20 cellular contexts compared by ENCODE assay signal in genomic region chr9:98603821-98604383, GRCh38.
A peak's percentile ranks its signal among the peaks of the same experiment; 100 is the strongest.
DNase-seq lines count a peak whose midpoint lies in the region; ATAC-seq and TF ChIP-seq lines count a peak whose summit lies in the region.
"Had no signal": no experiment of that assay in that cellular context is flagged by ENCODE, and none has a peak within 500 bp of the region (broad histone marks: within the 10 kb centered on the region; RNA-seq: fewer than 3 reads in every experiment).

No MANE protein-coding gene starts in this region.

- H3K9me3 Mint-ChIP-seq in MCF 10A (ENCODE audit: unreplicated experiment): no peaks in the 10 kb centered on the region
- H3K9me3 Mint-ChIP-seq: activated naive CD8-positive, alpha-beta T cell treated with anti-CD3 and anti-CD28 coated beads, Interleukin-2, amount 50 U/mL, for 24 hours; CD14-positive monocyte had no signal

- peaks cover 12% of the 10 kb centered on the region for H3K4me1 Mint-ChIP-seq in MCF 10A (ENCODE audit: insufficient read depth, unreplicated experiment)
- H3K4me1 Mint-ChIP-seq: activated naive CD8-positive, alpha-beta T cell treated with anti-CD3 and anti-CD28 coated beads, Interleukin-2, amount 50 U/mL, for 24 hours; CD14-positive monocyte had no signal

- H3K27ac ChIP-seq in breast epithelium (no peak overlapping the region), right cardiac atrium (ENCODE audit: low read length) (no peak overlapping the region)
- H3K27ac ChIP-seq: neutrophil, transverse colon, VCaP had no signal

- peaks cover 11% of the 10 kb centered on the region for H3K27me3 Mint-ChIP-seq in MCF 10A (ENCODE audit: insufficient read depth, unreplicated experiment)

- H3K4me1 ChIP-seq in breast epithelium: no peaks in the 10 kb centered on the region
- no peaks in the 10 kb centered on the region for H3K4me1 ChIP-seq in right cardiac atrium (ENCODE audit: control insufficient read depth, insufficient read depth, low read length)
- H3K4me1 ChIP-seq: transverse colon had no signal

- H3K36me3 ChIP-seq in breast epithelium (no peaks in the 10 kb centered on the region), H7 (replicated peaks; ENCODE audit: control insufficient read depth, insufficient read depth, low read length) (no peaks in the 10 kb centered on the region)
- H3K36me3 ChIP-seq: heart right ventricle, neutrophil, transverse colon had no signal

- H3K4me3 ChIP-seq in breast epithelium (no peak overlapping the region), right cardiac atrium (ENCODE audit: low read length) (no peak overlapping the region), H7 (ENCODE audit: insufficient read depth, low read depth, low read length) (no peak overlapping the region)
- H3K4me3 ChIP-seq: heart right ventricle, transverse colon had no signal

- no peak overlapping the region for H3K4me3 Mint-ChIP-seq in MCF 10A (ENCODE audit: unreplicated experiment)
- H3K4me3 Mint-ChIP-seq: activated CD8-positive, alpha-beta T cell treated with anti-CD3 and anti-CD28 coated beads, Interleukin-2, amount 10 ng/mL, durations not matched to agents 7 days and 5 days; activated naive CD8-positive, alpha-beta T cell treated with anti-CD3 and anti-CD28 coated beads, Interleukin-2, amount 50 U/mL, for 24 hours had no signal

- intact Hi-C loops in MCF 10A (cut with micrococcal nuclease): no loop called here
- intact Hi-C loops in breast epithelium (cut with DNase I; ENCODE audit: low total_unique reads): no loop called here
- intact Hi-C loops in right cardiac atrium (cut with DNase I): no loop called here

- TF ChIP-seq POLR2A in breast epithelium (IDR thresholded peaks at IDR 0.05): no peak

- POLR2A ChIA-PET in MCF 10A (lab: Yijun Ruan, JAX): no interaction called here

- no TSS peak for BruUV-seq in MCF 10A (replicated peaks; lab: Mats Ljungman, UMichigan)

- CTCF ChIA-PET in MCF 10A (lab: Yijun Ruan, JAX): no interaction called here

- no peaks in the 10 kb centered on the region for H3K36me3 Mint-ChIP-seq in MCF 10A (ENCODE audit: insufficient read depth, unreplicated experiment)
- H3K36me3 Mint-ChIP-seq: CD14-positive monocyte had no signal

- peak; percentile 42 for DNase-seq in MCF 10A (ENCODE audit: unreplicated experiment)
- no peak for DNase-seq in breast epithelium (ENCODE audit: low spot score in 2 of 2)
- DNase-seq in cerebellar cortex (ENCODE audit: low spot score): peak; percentile 71
- DNase-seq in right cardiac atrium: no peak
- DNase-seq in amniotic stem cell (lab: John Stamatoyannopoulos, UW): no peak
- no peak for DNase-seq in NCI-H2081 treated with DMSO at 0.1 percent for 48 hours (lab: John Stamatoyannopoulos, UW)
- no peak for DNase-seq in H7
- DNase-seq: activated CD8-positive, alpha-beta T cell treated with anti-CD3 and anti-CD28 coated beads, Interleukin-2, amount 10 ng/mL, durations not matched to agents 7 days and 5 days; activated naive CD8-positive, alpha-beta T cell treated with anti-CD3 and anti-CD28 coated beads, Interleukin-2, amount 50 U/mL, for 24 hours; heart right ventricle; kidney; NCI-H2081; NCI-H82; stimulated activated CD4-positive, alpha-beta T cell treated with anti-CD3 and anti-CD28 coated beads, Interleukin-4, amount 100 ng/mL, for 4 hours; transverse colon had no signal

- TF ChIP-seq CTCF in MCF 10A (IDR thresholded peaks at IDR 0.05; ENCODE audit: unreplicated experiment): no peak
- TF ChIP-seq CTCF in breast epithelium (IDR thresholded peaks at IDR 0.05): no peak

- 67% methylated on average over 13 of the region's 13 CpGs for WGBS in right cardiac atrium

- ATAC-seq in right cardiac atrium: peak; percentile 50 to 54
- ATAC-seq in HG02885 (IDR thresholded peaks at IDR 0.05; ENCODE audit: poor library complexity, unreplicated experiment): no peak
- ATAC-seq: activated CD8-positive, alpha-beta T cell treated with anti-CD3 and anti-CD28 coated beads, Interleukin-2, amount 10 ng/mL, durations not matched to agents 7 days and 5 days; activated naive CD8-positive, alpha-beta T cell treated with anti-CD3 and anti-CD28 coated beads, Interleukin-2, amount 50 U/mL, for 24 hours; HepG2 had no signal

- H3K27me3 ChIP-seq in breast epithelium (no peaks in the 10 kb centered on the region), right cardiac atrium (ENCODE audit: control insufficient read depth, insufficient read depth) (no peaks in the 10 kb centered on the region), H7 (ENCODE audit: control insufficient read depth, insufficient read depth, low read length) (no peaks in the 10 kb centered on the region)
- H3K27me3 ChIP-seq: transverse colon had no signal

- H3K27ac Mint-ChIP-seq in MCF 10A (ENCODE audit: low read depth, unreplicated experiment): no peak overlapping the region
- H3K27ac Mint-ChIP-seq: activated CD8-positive, alpha-beta T cell treated with anti-CD3 and anti-CD28 coated beads, Interleukin-2, amount 10 ng/mL, durations not matched to agents 7 days and 5 days; activated naive CD8-positive, alpha-beta T cell treated with anti-CD3 and anti-CD28 coated beads, Interleukin-2, amount 50 U/mL, for 24 hours; CD14-positive monocyte had no signal

- H3K9me3 ChIP-seq in breast epithelium: no peaks in the 10 kb centered on the region
- H3K9me3 ChIP-seq in right cardiac atrium (ENCODE audit: control insufficient read depth, low read length): no peaks in the 10 kb centered on the region
- H3K9me3 ChIP-seq: heart right ventricle, neutrophil, transverse colon had no signal

Comparison
In these comparisons a context has a peak if more than half of its experiments do, and no peak if none do; other contexts are left out.
1. DNase-seq: peak in MCF 10A (single experiment) and cerebellar cortex (single experiment); none in breast epithelium (0 of 2), right cardiac atrium (0 of 3), amniotic stem cell (single experiment), NCI-H2081 treated with DMSO at 0.1 percent for 48 hours (single experiment) and H7 (single experiment).